ENCODE assay signal across 11 cellular contexts in the genomic region with DNA sequence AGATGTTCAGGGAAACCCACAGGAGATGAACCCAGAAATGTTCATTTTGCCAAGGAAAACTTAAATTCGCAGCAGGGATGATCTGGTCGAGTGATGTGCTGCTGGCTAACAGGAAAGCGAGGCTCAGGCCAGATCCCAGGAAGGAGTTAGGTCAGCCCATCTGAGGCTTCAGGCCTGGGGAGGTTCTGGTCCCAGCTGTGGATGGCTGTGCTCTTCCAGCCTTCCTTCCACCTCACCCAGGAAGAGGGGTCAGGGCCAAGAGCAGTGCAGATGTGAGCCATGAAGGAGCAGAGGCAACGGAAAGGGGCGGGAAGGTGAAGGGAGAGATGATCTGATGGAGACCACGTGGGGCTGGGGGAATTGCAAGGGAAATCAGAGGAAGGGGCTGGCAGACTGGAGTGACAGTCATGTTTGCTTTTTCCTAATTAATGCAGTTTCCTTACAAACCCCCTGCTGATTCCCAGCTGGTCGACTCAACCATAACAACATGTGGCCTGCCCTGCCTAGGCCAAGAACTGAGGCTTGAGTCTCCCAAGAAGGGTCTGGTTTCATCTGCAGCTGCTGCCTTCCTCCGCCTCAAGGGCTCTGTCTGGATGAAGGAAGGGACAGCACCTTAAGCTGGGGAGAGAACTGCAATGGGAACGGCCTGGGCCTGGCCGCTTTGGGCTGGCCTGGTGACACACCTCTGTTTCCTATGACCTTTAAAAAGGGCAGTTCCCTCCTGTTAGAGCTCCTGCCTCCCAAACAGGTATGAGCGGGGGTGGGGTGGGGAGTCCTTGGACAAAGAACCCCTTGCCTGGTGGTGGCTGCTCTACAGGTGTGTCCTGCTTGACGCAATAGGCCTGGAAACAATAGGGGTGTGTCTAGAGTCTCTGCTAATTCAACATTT. TPM values are rescaled to one million over a fixed set of nuclear protein-coding genes. Genes with fewer than 3 reads are reported as not detected.
DNase-seq lines count a peak whose midpoint lies in the region; ATAC-seq and TF ChIP-seq lines count a peak whose summit lies in the region.
"Had no signal": no experiment of that assay in that cellular context is flagged by ENCODE, and none has a peak within 500 bp of the region (broad histone marks: within the 10 kb centered on the region; RNA-seq: fewer than 3 reads in every experiment).

No MANE protein-coding gene starts in this region.

- no peak for TF ChIP-seq CTCF in hepatocyte (IDR thresholded peaks at IDR 0.05; ENCODE audit: poor library complexity)

- H3K36me3 Mint-ChIP-seq in activated naive CD4-positive, alpha-beta T cell treated with anti-CD3 and anti-CD28 coated beads for 36 hours (ENCODE audit: low read depth), result no peaks in the 10 kb centered on the region

- H3K27me3 Mint-ChIP-seq in activated naive CD4-positive, alpha-beta T cell treated with anti-CD3 and anti-CD28 coated beads for 36 hours (ENCODE audit: low read depth), result peaks cover 7% of the 10 kb centered on the region

- no peak overlapping the region for H3K4me2 ChIP-seq in hepatocyte

- H3K36me3 ChIP-seq in HUES48 (ENCODE audit: control insufficient read depth, insufficient read depth, low read length), result no peaks in the 10 kb centered on the region
- no peaks in the 10 kb centered on the region for H3K36me3 ChIP-seq in hepatocyte (replicated peaks; ENCODE audit: insufficient read depth, low read depth)
- H3K36me3 ChIP-seq: gastroesophageal sphincter, thoracic aorta had no signal

- H3K9ac ChIP-seq in HUES48 (ENCODE audit: low read depth, low read length), result no peak overlapping the region

- no peak overlapping the region for H3K4me3 Mint-ChIP-seq in activated naive CD4-positive, alpha-beta T cell treated with anti-CD3 and anti-CD28 coated beads for 36 hours

- no peak for ATAC-seq in GM21360 (IDR thresholded peaks at IDR 0.05; ENCODE audit: unreplicated experiment)
- ATAC-seq: gastroesophageal sphincter had no signal

- H3K9me3 ChIP-seq in HUES48 (ENCODE audit: control insufficient read depth, insufficient read depth, low read length) (no peaks in the 10 kb centered on the region), hepatocyte (ENCODE audit: low read depth) (no peaks in the 10 kb centered on the region)
- H3K9me3 ChIP-seq: gastroesophageal sphincter, thoracic aorta had no signal

- H4K20me1 ChIP-seq in hepatocyte (ENCODE audit: insufficient read depth, poor library complexity, severe bottlenecking), result no peaks in the 10 kb centered on the region

- CTCF ChIA-PET in activated naive CD4-positive, alpha-beta T cell treated with anti-CD3 and anti-CD28 coated beads for 36 hours (lab: Charles Lee), result interaction anchor here (0.6 kb wide), 2 partner anchors 15 to 420 kb away, joined by 3 to 6 read pairs; no protein-coding TSS in a partner anchor

- H3K4me3 ChIP-seq in HUES48 (ENCODE audit: low read depth, low read length), result no peak overlapping the region
- no peak overlapping the region for H3K4me3 ChIP-seq in hepatocyte
- H3K4me3 ChIP-seq: gastroesophageal sphincter, thoracic aorta had no signal

- DNase-seq in NCI-H510A treated with DMSO at 0.1 percent for 48 hours (lab: John Stamatoyannopoulos, UW), result peak; percentile 89
- peak; percentile 79 for DNase-seq in hepatocyte (ENCODE audit: low spot score)
- DNase-seq in retina, result peak; percentile 51
- no peak for DNase-seq in head of caudate nucleus
- DNase-seq in activated naive CD4-positive, alpha-beta T cell treated with anti-CD3 and anti-CD28 coated beads for 36 hours, result no peak
- no peak for DNase-seq in A172 (ENCODE audit: low spot score)
- DNase-seq: stimulated activated CD4-positive, alpha-beta T cell treated with anti-CD3 and anti-CD28 coated beads, Interleukin-4, amount 100 ng/mL, for 4 hours had no signal

- peaks cover 34% of the 10 kb centered on the region for H3K4me1 ChIP-seq in HUES48 (ENCODE audit: control insufficient read depth, insufficient read depth, low read length)
- peaks cover 22% of the 10 kb centered on the region for H3K4me1 ChIP-seq in hepatocyte (ENCODE audit: insufficient read depth)

- H3K27me3 ChIP-seq in HUES48 (ENCODE audit: control insufficient read depth, insufficient read depth, low read length) (no peaks in the 10 kb centered on the region), hepatocyte (no peaks in the 10 kb centered on the region)

- no peak overlapping the region for H3K27ac Mint-ChIP-seq in activated naive CD4-positive, alpha-beta T cell treated with anti-CD3 and anti-CD28 coated beads for 36 hours

- H3K4me1 Mint-ChIP-seq in activated naive CD4-positive, alpha-beta T cell treated with anti-CD3 and anti-CD28 coated beads for 36 hours (ENCODE audit: low read depth), result no peaks in the 10 kb centered on the region

- peak overlapping the region; percentile 71 for H3K27ac ChIP-seq in HUES48 (ENCODE audit: low read depth, low read length)
- H3K27ac ChIP-seq in hepatocyte, result peak overlapping the region; percentile 83
- H3K27ac ChIP-seq: thoracic aorta had no signal

- WGBS in hepatocyte (ENCODE audit: low lambda C conversion rate, missing lambda C conversion rate), result 74% methylated on average over 12 of the region's 12 CpGs

- intact Hi-C loops in head of caudate nucleus (cut with DNase I), result no loop called here
- intact Hi-C loops in activated naive CD4-positive, alpha-beta T cell treated with anti-CD3 and anti-CD28 coated beads for 36 hours (cut with micrococcal nuclease), result no loop called here

- H3K9me3 Mint-ChIP-seq in activated naive CD4-positive, alpha-beta T cell treated with anti-CD3 and anti-CD28 coated beads for 36 hours, result no peaks in the 10 kb centered on the region

- H3K9me2 ChIP-seq in hepatocyte (replicated peaks; ENCODE audit: insufficient read depth), result no peaks in the 10 kb centered on the region

- no peak overlapping the region for H2AFZ ChIP-seq in hepatocyte

- no peaks in the 10 kb centered on the region for H3K79me2 ChIP-seq in hepatocyte

RNA-seq across cellular contexts. Expression of a gene that starts 7.7 kb away (rescaled TPM):
- 46.1 and 53.1 TPM in 2 replicates for total RNA-seq in hepatocyte
- polyA plus RNA-seq in hepatocyte, result 68.8 and 71.1 TPM in 2 replicates
- 10 to 100 TPM; 47.8 to 50.2 TPM for total RNA-seq in activated naive CD4-positive, alpha-beta T cell treated with anti-CD3 and anti-CD28 coated beads for 36 hours
- total RNA-seq in A172 (2014; rRNA removed; shearing (Covaris generic)), result 84.5 and 93.4 TPM in 2 replicates

RNA-seq across cellular contexts. Expression of a gene that starts 50.5 kb away (rescaled TPM):
- total RNA-seq in hepatocyte, result 0.08 and 0.73 TPM in 2 replicates
- 1.8 and 2.8 TPM in 2 replicates for polyA plus RNA-seq in hepatocyte
- total RNA-seq in activated naive CD4-positive, alpha-beta T cell treated with anti-CD3 and anti-CD28 coated beads for 36 hours, result not detected
- not detected in 2 replicates for total RNA-seq in A172 (2014; rRNA removed; shearing (Covaris generic))
- total RNA-seq: thoracic aorta had no signal

RNA-seq across cellular contexts. Expression of a gene that starts 59.7 kb away (rescaled TPM):
- 36.3 and 47.6 TPM in 2 replicates for total RNA-seq in hepatocyte
- polyA plus RNA-seq in hepatocyte, result 32.1 and 43.8 TPM in 2 replicates
- 10 to 100 TPM; 19.8 to 22.7 TPM for total RNA-seq in activated naive CD4-positive, alpha-beta T cell treated with anti-CD3 and anti-CD28 coated beads for 36 hours
- total RNA-seq in A172 (2014; rRNA removed; shearing (Covaris generic)), result 23.0 and 38.0 TPM in 2 replicates

Comparison
In these comparisons a context has a peak if more than half of its experiments do, and no peak if none do; other contexts are left out.
1. DNase-seq: peak in NCI-H510A treated with DMSO at 0.1 percent for 48 hours (single experiment), hepatocyte (single experiment) and retina (single experiment); none in head of caudate nucleus (0 of 42), activated naive CD4-positive, alpha-beta T cell treated with anti-CD3 and anti-CD28 coated beads for 36 hours (single experiment) and A172 (single experiment).